In genomic region chr4:8099981-8100464, GRCh38 we compare ENCODE assay signal across 1 cellular context.
A peak's percentile ranks its signal among the peaks of the same experiment; 100 is the strongest.
TF ChIP-seq lines count a peak whose summit lies in the region.

No MANE protein-coding gene starts in this region.

TF ChIP-seq in K562, 482 proteins besides CTCF, POLR2A, EP300 and RAD21:
- TF ChIP-seq ATF2 (CRISPR knock-in tag; IDR thresholded peaks at IDR 0.05): no peak
- no peak for TF ChIP-seq MCM5 (IDR thresholded peaks at IDR 0.05; ENCODE audit: low read depth)
- peak; percentile 67 for TF ChIP-seq RBM25 (IDR thresholded peaks at IDR 0.05; ENCODE audit: low read depth, low read length, severe bottlenecking)
- TF ChIP-seq ZNF280A (IDR thresholded peaks at IDR 0.05; ENCODE audit: low read depth, partially characterized antibody): no peak
- TF ChIP-seq ETV1 (tag; conservative IDR thresholded peaks at IDR 0.05; ENCODE audit: low read depth): no peak
- TF ChIP-seq TEAD4 (IDR thresholded peaks at IDR 0.05; ENCODE audit: low read length): no peak
- no peak for TF ChIP-seq TEAD4 (CRISPR knock-in tag; IDR thresholded peaks at IDR 0.05; ENCODE audit: borderline replicate concordance)
- TF ChIP-seq BCOR (IDR thresholded peaks at IDR 0.05): peak; percentile 64; the same call in 1 of the 2 replicates
- TF ChIP-seq ZFP36 (IDR thresholded peaks at IDR 0.05; ENCODE audit: low read depth, low read length, partially characterized antibody): peak; percentile 68
